In the genomic region with DNA sequence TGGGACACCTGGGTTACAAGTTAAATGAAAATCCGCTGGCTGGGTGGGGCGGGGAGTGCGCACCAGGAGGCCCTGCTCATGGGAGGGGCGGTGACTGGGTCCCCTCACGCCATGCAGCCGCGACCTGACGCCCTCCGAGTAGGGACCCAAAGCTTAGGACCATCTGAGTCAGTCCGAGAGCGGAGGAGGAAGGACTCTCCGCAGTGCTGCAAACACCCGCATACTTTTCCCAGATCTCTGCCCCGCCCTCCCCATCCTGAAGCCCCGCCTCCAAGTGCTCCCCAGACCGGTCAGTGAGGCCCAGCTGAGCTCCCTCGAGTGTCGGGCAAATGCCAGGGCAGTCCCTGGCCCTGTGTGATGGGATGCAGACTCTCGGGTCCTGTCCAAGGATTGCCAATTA, we compare ENCODE assay signal across 8 cellular contexts. TPM values are rescaled to one million over a fixed set of nuclear protein-coding genes. Genes with fewer than 3 reads are reported as not detected.
DNase-seq lines count a peak whose midpoint lies in the region; ATAC-seq and TF ChIP-seq lines count a peak whose summit lies in the region.

No MANE protein-coding gene starts in this region.

- peak overlapping the region; percentile 35 to 56 (median 46) for H3K4me3 ChIP-seq in gastrocnemius medialis

- ATAC-seq in SK-N-SH treated with all-trans-retinoic acid at 6 μM for 48 hours (peak; percentile 59), Right ventricle myocardium inferior (peak; percentile 56), gastrocnemius medialis (no peak), GM18870 (IDR thresholded peaks at IDR 0.05; ENCODE audit: unreplicated experiment) (no peak)

- no peak overlapping the region for H3K27ac ChIP-seq in gastrocnemius medialis

- peaks cover 72 to 81% (median 79%) of the 10 kb centered on the region in 3 donors for H3K27me3 ChIP-seq in gastrocnemius medialis

- no peak for TF ChIP-seq POLR2A in gastrocnemius medialis (IDR thresholded peaks at IDR 0.05)

- DNase-seq in GM13976 (ENCODE audit: low spot score) (peak; percentile 40), Right ventricle myocardium inferior (ENCODE audit: missing footprints) (peak; percentile 72), gastrocnemius medialis (no peak), GOT3 (lab: John Stamatoyannopoulos, UW) (no peak), A172 (ENCODE audit: low spot score) (no peak), HuH-7.5 (ENCODE audit: low spot score) (no peak)

- no peak for TF ChIP-seq CTCF in GM13976 (IDR thresholded peaks at IDR 0.05; ENCODE audit: borderline replicate concordance, control extremely low read depth, extremely low read depth, insufficient read depth, missing control alignments)
- no peak for TF ChIP-seq CTCF in gastrocnemius medialis (IDR thresholded peaks at IDR 0.05 in 4 of 5, conservative IDR thresholded peaks at IDR 0.05 in 1 of 5)

- H3K4me1 ChIP-seq in gastrocnemius medialis: peaks cover 31 to 38% of the 10 kb centered on the region in 2 donors

- no peaks in the 10 kb centered on the region for H3K9me3 ChIP-seq in gastrocnemius medialis

- H3K36me3 ChIP-seq in gastrocnemius medialis: no peaks in the 10 kb centered on the region

- intact Hi-C loops in Right ventricle myocardium inferior (cut with DNase I): no loop called here
- intact Hi-C loops in gastrocnemius medialis (cut with DNase I; ENCODE audit: low total_unique reads): no loop called here

- in situ Hi-C loops in GM13976 (cut with MboI; ENCODE audit: low sequenced_read_pairs, unreplicated experiment): no loop called here
- in situ Hi-C loops in gastrocnemius medialis (cut with MboI; ENCODE audit: low sequenced_read_pairs in 4 of 4): no loop called here

TF ChIP-seq in SK-N-SH treated with all-trans-retinoic acid at 6 μM for 48 hours, 23 proteins besides CTCF, POLR2A, EP300 and RAD21:
- TF ChIP-seq OSR1 (CRISPR knock-in tag; IDR thresholded peaks at IDR 0.05): no peak
- TF ChIP-seq, protein P1, sequence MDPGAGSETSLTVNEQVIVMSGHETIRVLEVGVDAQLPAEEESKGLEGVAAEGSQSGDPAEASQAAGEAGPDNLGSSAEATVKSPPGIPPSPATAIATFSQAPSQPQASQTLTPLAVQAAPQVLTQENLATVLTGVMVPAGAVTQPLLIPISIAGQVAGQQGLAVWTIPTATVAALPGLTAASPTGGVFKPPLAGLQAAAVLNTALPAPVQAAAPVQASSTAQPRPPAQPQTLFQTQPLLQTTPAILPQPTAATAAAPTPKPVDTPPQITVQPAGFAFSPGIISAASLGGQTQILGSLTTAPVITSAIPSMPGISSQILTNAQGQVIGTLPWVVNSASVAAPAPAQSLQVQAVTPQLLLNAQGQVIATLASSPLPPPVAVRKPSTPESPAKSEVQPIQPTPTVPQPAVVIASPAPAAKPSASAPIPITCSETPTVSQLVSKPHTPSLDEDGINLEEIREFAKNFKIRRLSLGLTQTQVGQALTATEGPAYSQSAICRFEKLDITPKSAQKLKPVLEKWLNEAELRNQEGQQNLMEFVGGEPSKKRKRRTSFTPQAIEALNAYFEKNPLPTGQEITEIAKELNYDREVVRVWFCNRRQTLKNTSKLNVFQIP (CRISPR knock-in tag; IDR thresholded peaks at IDR 0.05; ENCODE audit: borderline replicate concordance, low read depth): no peak
- no peak for TF ChIP-seq SNAI2 (CRISPR knock-in tag; IDR thresholded peaks at IDR 0.05)
- no peak for TF ChIP-seq ZFP3 (CRISPR knock-in tag; IDR thresholded peaks at IDR 0.05)
TF ChIP-seq in SK-N-SH treated with all-trans-retinoic acid at 6 μM for 48 hours: peak in this region for 0.

RNA-seq across cellular contexts. Expression of a gene that starts 6.6 kb away (rescaled TPM):
- 18.3 TPM for total RNA-seq in Right ventricle myocardium inferior
- 10 to 100 TPM in 2 of 4 donors, 1 to 10 TPM in 2; 8.4 to 16.5 (median 10.1) TPM for total RNA-seq in gastrocnemius medialis
- total RNA-seq in A172 (2014; rRNA removed; shearing (Covaris generic)): 3.6 and 6.1 TPM in 2 replicates

Comparison
In these comparisons a context has a peak if more than half of its experiments do, and no peak if none do; other contexts are left out.
1. DNase-seq: peak in GM13976 (single experiment) and Right ventricle myocardium inferior (single experiment); none in gastrocnemius medialis (0 of 2), GOT3 (single experiment), A172 (single experiment) and HuH-7.5 (single experiment).
2. ATAC-seq: peak in SK-N-SH treated with all-trans-retinoic acid at 6 μM for 48 hours (single experiment) and Right ventricle myocardium inferior (single experiment); none in gastrocnemius medialis (0 of 2) and GM18870 (single experiment).